In the genomic region with DNA sequence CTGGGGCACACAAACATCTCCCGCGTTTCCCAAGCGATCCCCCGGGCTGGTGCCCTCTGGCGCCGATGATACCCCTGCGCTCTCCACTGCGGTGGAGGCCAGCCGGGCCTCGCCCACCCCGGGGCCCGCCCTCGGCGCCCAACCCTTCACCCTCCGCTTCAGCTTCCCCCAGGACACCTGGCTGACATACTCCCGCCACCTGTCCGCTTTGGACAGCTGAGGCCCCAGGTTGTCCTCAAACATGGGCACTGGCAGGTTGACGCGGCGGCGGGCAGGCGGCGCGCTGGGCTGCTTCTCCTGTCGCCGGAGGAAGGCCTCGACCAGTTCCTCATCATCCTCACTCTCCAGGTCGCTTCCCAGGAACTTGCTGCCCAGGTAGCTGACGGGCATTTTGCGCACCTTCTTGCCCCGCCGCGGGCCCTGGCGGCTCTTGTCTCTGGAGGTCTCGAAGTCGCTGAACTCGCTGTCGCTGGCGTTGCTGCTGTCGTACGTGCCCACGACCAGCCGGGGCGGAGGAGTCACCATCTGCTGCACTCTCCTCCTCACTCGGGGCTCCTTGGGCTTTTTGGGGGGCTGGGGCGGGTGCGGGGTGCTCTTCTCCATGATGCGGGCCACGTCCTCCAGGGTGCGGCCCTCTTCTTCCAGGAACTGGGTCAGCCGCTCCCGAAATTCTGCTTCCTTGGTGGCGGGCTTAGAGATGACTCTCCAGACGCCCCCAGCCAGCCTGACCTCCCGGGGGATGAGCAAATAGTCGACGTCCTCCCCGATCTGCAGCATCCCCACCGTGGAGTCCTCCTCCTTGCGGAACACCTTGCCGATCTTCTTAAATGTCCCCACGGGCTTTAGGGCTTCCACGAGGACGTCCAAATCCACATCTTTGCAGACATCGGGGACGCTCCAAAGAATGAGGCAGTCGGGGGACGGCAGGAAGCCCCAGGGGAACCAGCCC, we compare ENCODE assay signal across 9 cellular contexts. TPM values are rescaled to one million over a fixed set of nuclear protein-coding genes. Genes with fewer than 3 reads are reported as not detected.
DNase-seq lines count a peak whose midpoint lies in the region; ATAC-seq, FAIRE-seq and TF ChIP-seq lines count a peak whose summit lies in the region.
"Had no signal": no experiment of that assay in that cellular context is flagged by ENCODE, and none has a peak within 500 bp of the region (broad histone marks: within the 10 kb centered on the region; RNA-seq: fewer than 3 reads in every experiment).

No MANE protein-coding gene starts in this region.

- H3K27me3 ChIP-seq in Peyer's patch (peaks cover 0 to 35% of the 10 kb centered on the region in 2 donors), endothelial cell of umbilical vein (ENCODE audit: control insufficient read depth in 2 of 2, insufficient read depth in 2 of 2, low read length in 2 of 2) (peaks cover 22 to 43% of the 10 kb centered on the region in 2 experiments), thyroid gland (no peaks in the 10 kb centered on the region)

- BruUV-seq in endothelial cell of umbilical vein (replicated peaks; lab: Mats Ljungman, UMichigan), result no TSS peak

- CTCF ChIA-PET in endothelial cell of umbilical vein (lab: Charles Lee), result interaction anchor here (0.9 kb wide), 1 partner anchor 10 kb away, joined by 3 read pairs; no protein-coding TSS in a partner anchor
- CTCF ChIA-PET in activated CD4-positive, alpha-beta T cell treated with anti-CD3 and anti-CD28 coated beads, Interleukin-2, amount 10 ng/mL, durations not matched to agents 7 days and 5 days (lab: Charles Lee), result interaction anchor here (0.7 to 1.1 kb wide), 3 partner anchors 10 to 75 kb away, joined by 3 read pairs; no protein-coding TSS in a partner anchor

- no peaks in the 10 kb centered on the region for H3K79me2 ChIP-seq in endothelial cell of umbilical vein (ENCODE audit: control insufficient read depth, insufficient read depth, low read length)

- H3K4me2 ChIP-seq in endothelial cell of umbilical vein (ENCODE audit: insufficient read depth, low read length), result no peak overlapping the region

- H3K36me3 Mint-ChIP-seq in mesothelial cell of epicardium, result peaks cover 8% of the 10 kb centered on the region
- no peaks in the 10 kb centered on the region for H3K36me3 Mint-ChIP-seq in activated CD4-positive, alpha-beta T cell treated with anti-CD3 and anti-CD28 coated beads, Interleukin-2, amount 10 ng/mL, durations not matched to agents 7 days and 5 days (ENCODE audit: low read depth)

- 10 to 23% methylated on average over 13 to 31 of the region's 68 CpGs for WGBS in thyroid gland, 2 donors

- no peak for TF ChIP-seq CTCF in Peyer's patch (IDR thresholded peaks at IDR 0.05)
- TF ChIP-seq CTCF in endothelial cell of umbilical vein (IDR thresholded peaks at IDR 0.05; ENCODE audit: extremely low read depth in 1 of 2, insufficient read depth in 1 of 2, low read depth in 1 of 2, low read length in 2 of 2), result no peak
- TF ChIP-seq CTCF in mesothelial cell of epicardium (IDR thresholded peaks at IDR 0.05; ENCODE audit: unreplicated experiment), result no peak
- TF ChIP-seq CTCF in thyroid gland (IDR thresholded peaks at IDR 0.05), result peak in 2 of 6 experiments; percentile 1 to 17

- ATAC-seq in GM21515 (IDR thresholded peaks at IDR 0.05; ENCODE audit: unreplicated experiment), result no peak

- peak overlapping the region; percentile 97 for H3K27ac Mint-ChIP-seq in mesothelial cell of epicardium
- H3K27ac Mint-ChIP-seq in activated CD4-positive, alpha-beta T cell treated with anti-CD3 and anti-CD28 coated beads, Interleukin-2, amount 10 ng/mL, durations not matched to agents 7 days and 5 days, result no peak overlapping the region

- H3K9me1 ChIP-seq in endothelial cell of umbilical vein (replicated peaks; ENCODE audit: control insufficient read depth, extremely low read depth, insufficient read depth, low read length), result no peaks in the 10 kb centered on the region

- no peak overlapping the region for H2AFZ ChIP-seq in endothelial cell of umbilical vein (ENCODE audit: low read depth, low read length)

- H3K9me3 ChIP-seq in Peyer's patch, result no peaks in the 10 kb centered on the region
- H3K9me3 ChIP-seq in endothelial cell of umbilical vein (replicated peaks; ENCODE audit: control insufficient read depth, insufficient read depth, low read length), result no peaks in the 10 kb centered on the region
- no peaks in the 10 kb centered on the region for H3K9me3 ChIP-seq in thyroid gland

- intact Hi-C loops in endothelial cell of umbilical vein (cut with micrococcal nuclease) (no loop called here), thyroid gland (cut with DNase I) (no loop called here)

- no peak for TF ChIP-seq POLR2A in Peyer's patch (IDR thresholded peaks at IDR 0.05)
- no peak for TF ChIP-seq POLR2A in endothelial cell of umbilical vein (IDR thresholded peaks at IDR 0.05; ENCODE audit: low read depth, low read length)
- no peak for TF ChIP-seq POLR2A in thyroid gland (IDR thresholded peaks at IDR 0.05)

- FAIRE-seq in endothelial cell of umbilical vein (lab: Jason Lieb, UNC), result no peak

- peak overlapping the region; percentile 94 for H3K4me3 Mint-ChIP-seq in mesothelial cell of epicardium
- H3K4me3 Mint-ChIP-seq in activated CD4-positive, alpha-beta T cell treated with anti-CD3 and anti-CD28 coated beads, Interleukin-2, amount 10 ng/mL, durations not matched to agents 7 days and 5 days, result no peak overlapping the region

- H3K27ac ChIP-seq in Peyer's patch, result peak overlapping the region in 1 of 4 donors; percentile 54
- H3K27ac ChIP-seq in endothelial cell of umbilical vein (ENCODE audit: insufficient read depth, low read depth, low read length), result no peak overlapping the region
- peak overlapping the region in 2 of 3 donors; percentile 69 to 84 for H3K27ac ChIP-seq in thyroid gland

- H3K4me1 ChIP-seq in Peyer's patch (peaks cover 0 to 24% (median 2%) of the 10 kb centered on the region in 4 donors), endothelial cell of umbilical vein (ENCODE audit: control insufficient read depth, extremely low read depth, insufficient read depth, low read length) (no peaks in the 10 kb centered on the region), thyroid gland (peaks cover 33 to 44% of the 10 kb centered on the region in 2 donors)

- dilution Hi-C loops in endothelial cell of umbilical vein (cut with MboI; ENCODE audit: extremely low pct_ligation_motif_present, low sequenced_read_pairs), result no loop called here

- no peaks in the 10 kb centered on the region for H3K27me3 Mint-ChIP-seq in mesothelial cell of epicardium (ENCODE audit: low read depth)
- peaks cover 75% of the 10 kb centered on the region for H3K27me3 Mint-ChIP-seq in activated CD4-positive, alpha-beta T cell treated with anti-CD3 and anti-CD28 coated beads, Interleukin-2, amount 10 ng/mL, durations not matched to agents 7 days and 5 days

- POLR2A ChIA-PET in endothelial cell of umbilical vein (lab: Charles Lee), result no interaction called here
- POLR2A ChIA-PET in activated CD4-positive, alpha-beta T cell treated with anti-CD3 and anti-CD28 coated beads, Interleukin-2, amount 10 ng/mL, durations not matched to agents 7 days and 5 days (lab: Charles Lee), result interaction anchor here (0.6 kb wide), 1 partner anchor 42 kb away, joined by 6 read pairs; no protein-coding TSS in a partner anchor

- no peaks in the 10 kb centered on the region for H4K20me1 ChIP-seq in endothelial cell of umbilical vein (replicated peaks; ENCODE audit: control insufficient read depth, extremely low read depth, insufficient read depth, low read length)

- DNase-seq in Peyer's patch (no peak), endothelial cell of umbilical vein (ENCODE audit: low read depth, low spot score) (no peak), mesothelial cell of epicardium (ENCODE audit: low spot score in 2 of 2, unreplicated experiment in 2 of 2) (no peak), thyroid gland (peak; percentile 35 to 38), iPS-NIHi7 (ENCODE audit: extremely low spot score) (no peak)
- no peak for DNase-seq in activated CD4-positive, alpha-beta T cell treated with anti-CD3 and anti-CD28 coated beads, Interleukin-2, amount 10 ng/mL, durations not matched to agents 7 days and 5 days
- DNase-seq: activated gamma-delta T cell treated with Interleukin-2 at 50 U/mL for 16 hours had no signal

- no peaks in the 10 kb centered on the region for H3K9me3 Mint-ChIP-seq in mesothelial cell of epicardium
- H3K9me3 Mint-ChIP-seq in activated CD4-positive, alpha-beta T cell treated with anti-CD3 and anti-CD28 coated beads, Interleukin-2, amount 10 ng/mL, durations not matched to agents 7 days and 5 days, result no peaks in the 10 kb centered on the region

- no peak overlapping the region for H3K9ac ChIP-seq in endothelial cell of umbilical vein (replicated peaks; ENCODE audit: extremely low read depth, insufficient read depth, low read length)

- peak overlapping the region; percentile 18 to 45 (median 33) for H3K4me3 ChIP-seq in Peyer's patch
- H3K4me3 ChIP-seq in endothelial cell of umbilical vein (replicated peaks in 1 of 3; ENCODE audit: insufficient read depth in 1 of 3, low read depth in 1 of 3, low read length in 3 of 3), result no peak overlapping the region
- peak overlapping the region; percentile 16 to 42 (median 37) for H3K4me3 ChIP-seq in thyroid gland (replicated peaks in 1 of 3)

- H3K36me3 ChIP-seq in Peyer's patch, result no peaks in the 10 kb centered on the region
- no peaks in the 10 kb centered on the region for H3K36me3 ChIP-seq in endothelial cell of umbilical vein (ENCODE audit: control insufficient read depth in 2 of 2, extremely low read depth in 1 of 2, insufficient read depth in 2 of 2, low read length in 2 of 2)
- no peaks in the 10 kb centered on the region for H3K36me3 ChIP-seq in thyroid gland

- H3K4me1 Mint-ChIP-seq in mesothelial cell of epicardium, result peaks cover 68% of the 10 kb centered on the region
- H3K4me1 Mint-ChIP-seq in activated CD4-positive, alpha-beta T cell treated with anti-CD3 and anti-CD28 coated beads, Interleukin-2, amount 10 ng/mL, durations not matched to agents 7 days and 5 days, result peaks cover 7% of the 10 kb centered on the region

RNA-seq across cellular contexts. Expression of gene CCDC8, which starts 1.1 kb away (rescaled TPM):
- total RNA-seq in Peyer's patch, result 1 to 10 TPM in 1 of 4 donors, under 1 TPM in 3; 0.70 to 2.5 (median 0.90) TPM
- 0.35 and 0.75 TPM in 2 replicates for total RNA-seq in endothelial cell of umbilical vein
- 0.18 and 0.19 TPM in 2 replicates for polyA plus RNA-seq in endothelial cell of umbilical vein
- polyA plus RNA-seq in endothelial cell of umbilical vein (2011; cell fraction: cytosol; rRNA removed), result 0.21 and 0.26 TPM in 2 replicates
- 0.06 and 0.13 TPM in 2 replicates for polyA plus RNA-seq in endothelial cell of umbilical vein (2011; cell fraction: nucleus; rRNA removed)
- 0.19 and 0.67 TPM in 2 replicates for polyA plus RNA-seq in endothelial cell of umbilical vein (2012)
- 0.21 and 0.22 TPM in 2 replicates for polyA minus RNA-seq in endothelial cell of umbilical vein
- polyA minus RNA-seq in endothelial cell of umbilical vein (2011; cell fraction: cytosol; rRNA and poly(A)+ RNA removed), result not detected
- polyA minus RNA-seq in endothelial cell of umbilical vein (2011; cell fraction: nucleus; rRNA and poly(A)+ RNA removed), result 0.14 TPM in 1 of 2 replicates, not detected in the other
- total RNA-seq in mesothelial cell of epicardium, result 50.3 to 51.7 TPM (median 50.7 TPM) in 3 replicates
- total RNA-seq in thyroid gland, result 10 to 100 TPM; 16.8 to 34.9 (median 29.3) TPM
- not detected for total RNA-seq in activated CD4-positive, alpha-beta T cell treated with anti-CD3 and anti-CD28 coated beads, Interleukin-2, amount 10 ng/mL, durations not matched to agents 7 days and 5 days
- total RNA-seq: NCI-H460 had no signal

RNA-seq across cellular contexts. Expression of gene PNMA8C, which starts 16.4 kb away (rescaled TPM):
- total RNA-seq in Peyer's patch (not detected), endothelial cell of umbilical vein (0.07 TPM in 1 of 2 replicates, not detected in the other), mesothelial cell of epicardium (0.49 to 0.79 TPM (median 0.73 TPM) in 3 replicates), thyroid gland (under 1 TPM in 1 of 4 donors, not detected in 3; 0.11 TPM)
- not detected in 2 replicates for polyA plus RNA-seq in endothelial cell of umbilical vein
- polyA plus RNA-seq in endothelial cell of umbilical vein (2011; cell fraction: cytosol; rRNA removed), result not detected in 2 replicates
- polyA plus RNA-seq in endothelial cell of umbilical vein (2011; cell fraction: nucleus; rRNA removed), result not detected in 2 replicates
- not detected in 2 replicates for polyA plus RNA-seq in endothelial cell of umbilical vein (2012)
- polyA minus RNA-seq in endothelial cell of umbilical vein, result not detected in 2 replicates
- polyA minus RNA-seq in endothelial cell of umbilical vein (2011; cell fraction: cytosol; rRNA and poly(A)+ RNA removed), result not detected
- polyA minus RNA-seq in endothelial cell of umbilical vein (2011; cell fraction: nucleus; rRNA and poly(A)+ RNA removed), result not detected in 2 replicates
- not detected for total RNA-seq in activated CD4-positive, alpha-beta T cell treated with anti-CD3 and anti-CD28 coated beads, Interleukin-2, amount 10 ng/mL, durations not matched to agents 7 days and 5 days
- total RNA-seq: NCI-H460 had no signal

RNA-seq across cellular contexts. Expression of gene PNMA8A, which starts 59.1 kb away (rescaled TPM):
- total RNA-seq in Peyer's patch, result under 1 TPM in 1 of 4 donors, not detected in 3; 0.28 TPM
- 0.16 and 0.27 TPM in 2 replicates for total RNA-seq in endothelial cell of umbilical vein
- 0.08 and 0.25 TPM in 2 replicates for polyA plus RNA-seq in endothelial cell of umbilical vein
- polyA plus RNA-seq in endothelial cell of umbilical vein (2011; cell fraction: cytosol; rRNA removed), result 0.12 and 0.20 TPM in 2 replicates
- 0.06 and 0.07 TPM in 2 replicates for polyA plus RNA-seq in endothelial cell of umbilical vein (2011; cell fraction: nucleus; rRNA removed)
- 6.2 and 10.0 TPM in 2 replicates for polyA plus RNA-seq in endothelial cell of umbilical vein (2012)
- 0.07 and 0.13 TPM in 2 replicates for polyA minus RNA-seq in endothelial cell of umbilical vein
- not detected for polyA minus RNA-seq in endothelial cell of umbilical vein (2011; cell fraction: cytosol; rRNA and poly(A)+ RNA removed)
- polyA minus RNA-seq in endothelial cell of umbilical vein (2011; cell fraction: nucleus; rRNA and poly(A)+ RNA removed), result not detected in 2 replicates
- 25.8 to 27.4 TPM (median 25.9 TPM) in 3 replicates for total RNA-seq in mesothelial cell of epicardium
- 10 to 100 TPM in 3 of 4 donors, 1 to 10 TPM in 1; 8.9 to 33.8 (median 19.5) TPM for total RNA-seq in thyroid gland
- not detected for total RNA-seq in activated CD4-positive, alpha-beta T cell treated with anti-CD3 and anti-CD28 coated beads, Interleukin-2, amount 10 ng/mL, durations not matched to agents 7 days and 5 days
- total RNA-seq: NCI-H460 had no signal

Comparison
In these comparisons a context has a peak if more than half of its experiments do, and no peak if none do; other contexts are left out.
1. DNase-seq: peak in thyroid gland (2 of 2); none in Peyer's patch (0 of 3), endothelial cell of umbilical vein (single experiment), mesothelial cell of epicardium (0 of 2), iPS-NIHi7 (single experiment) and activated CD4-positive, alpha-beta T cell treated with anti-CD3 and anti-CD28 coated beads, Interleukin-2, amount 10 ng/mL, durations not matched to agents 7 days and 5 days (single experiment).
2. H3K4me3 ChIP-seq: peak in Peyer's patch (4 of 4) and thyroid gland (3 of 3); none in endothelial cell of umbilical vein (0 of 3).
3. RNA of gene CCDC8, which starts 1.1 kb away (total RNA-seq): 50.3 to 51.7 TPM in mesothelial cell of epicardium and 16.8 to 34.9 TPM in thyroid gland; 0.70 to 2.5 TPM in Peyer's patch, 0.35 to 0.75 TPM in endothelial cell of umbilical vein and not detected in activated CD4-positive, alpha-beta T cell treated with anti-CD3 and anti-CD28 coated beads, Interleukin-2, amount 10 ng/mL, durations not matched to agents 7 days and 5 days; every median in the first group is over 4 times any median in the second.